36 cellular contexts compared by ENCODE assay signal in genomic region chr10:76572021-76572420, GRCh38.
"Had no signal": no experiment of that assay in that cellular context is flagged by ENCODE, and none has a peak within 500 bp of the region (broad histone marks: within the 10 kb centered on the region; RNA-seq: fewer than 3 reads in every experiment).

No MANE protein-coding gene starts in this region.

- H3K9me3 Mint-ChIP-seq: activated B cell treated with CpG ODN at 0.5 μM for 24 hours; T-helper 2 cell treated with Interferon-gamma antibody and Interleukin-4, amounts not matched to agents 5 μg/mL and 100 μg/mL, for 36 hours had no signal

- H3K27me3 ChIP-seq: adrenal gland, brain microvascular endothelial cell, esophagus squamous epithelium, gastrocnemius medialis, heart left ventricle had no signal

- H3K4me3 ChIP-seq: adrenal gland, coronary artery, esophagus squamous epithelium, gastrocnemius medialis, heart left ventricle had no signal

- H3K36me3 Mint-ChIP-seq: activated naive CD8-positive, alpha-beta T cell had no signal

- H3K27ac Mint-ChIP-seq: activated B cell treated with CpG ODN at 0.5 μM for 24 hours; activated CD8-positive, alpha-beta T cell treated with anti-CD3 and anti-CD28 coated beads for 36 hours; activated naive CD8-positive, alpha-beta T cell; activated T-helper 17 cell treated with anti-CD3 and anti-CD28 coated beads, Interleukin-2, amount 50 U/mL, for 72 hours; effector memory CD8-positive, alpha-beta T cell; T-helper 17 cell; T-helper 2 cell treated with Interferon-gamma antibody and Interleukin-4, amounts not matched to agents 5 μg/mL and 100 μg/mL, for 36 hours had no signal

- H3K4me3 Mint-ChIP-seq: activated B cell treated with CpG ODN at 0.5 μM for 24 hours; activated CD8-positive, alpha-beta T cell treated with anti-CD3 and anti-CD28 coated beads for 36 hours; activated naive CD8-positive, alpha-beta T cell; activated T-cell treated with anti-CD3 and anti-CD28 coated beads, Interleukin-2, amount 50 U/mL, for 4 hours; activated T-helper 17 cell treated with anti-CD3 and anti-CD28 coated beads, Interleukin-2, amount 50 U/mL, for 72 hours; central memory CD8-positive, alpha-beta T cell; effector memory CD8-positive, alpha-beta T cell; T-helper 17 cell; T-helper 2 cell treated with Interferon-gamma antibody and Interleukin-4, amounts not matched to agents 5 μg/mL and 100 μg/mL, for 36 hours had no signal

- H3K27ac ChIP-seq: adrenal gland, brain microvascular endothelial cell, coronary artery, epithelial cell of prostate, esophagus squamous epithelium, foreskin keratinocyte, gastrocnemius medialis, heart left ventricle, WERI-Rb-1 had no signal

- FAIRE-seq: astrocyte, bronchial epithelial cell, endothelial cell of umbilical vein had no signal

- H3K4me1 Mint-ChIP-seq: activated B cell treated with CpG ODN at 0.5 μM for 24 hours; activated T-helper 17 cell treated with anti-CD3 and anti-CD28 coated beads, Interleukin-2, amount 50 U/mL, for 72 hours; central memory CD8-positive, alpha-beta T cell; T-helper 17 cell had no signal

- H3K36me3 ChIP-seq: adrenal gland, brain microvascular endothelial cell, esophagus squamous epithelium, gastrocnemius medialis, heart left ventricle, WERI-Rb-1 had no signal

- H3K4me1 ChIP-seq: adrenal gland, esophagus squamous epithelium, foreskin keratinocyte, gastrocnemius medialis had no signal

- H3K9me3 ChIP-seq: adrenal gland, esophagus squamous epithelium, gastrocnemius medialis had no signal

- ATAC-seq: activated CD4-positive, CD25-positive, alpha-beta regulatory T cell treated with anti-CD3 and anti-CD28 coated beads, Interleukin-2, amount 50 U/mL, for 24 hours; activated CD8-positive, alpha-beta T cell treated with anti-CD3 and anti-CD28 coated beads for 36 hours; activated T-cell treated with anti-CD3 and anti-CD28 coated beads, Interleukin-2, amount 50 U/mL, for 4 hours; activated T-helper 17 cell treated with anti-CD3 and anti-CD28 coated beads, Interleukin-2, amount 50 U/mL, for 72 hours; effector memory CD8-positive, alpha-beta T cell; foreskin keratinocyte; gastrocnemius medialis; heart left ventricle; T-helper 17 cell had no signal

- DNase-seq: activated B cell treated with CpG ODN at 0.5 μM for 24 hours; activated CD4-positive, alpha-beta T cell treated with anti-CD3 and anti-CD28 coated beads for 48 hours; activated CD4-positive, alpha-beta T cell treated with anti-CD3 and anti-CD28 coated beads, Interleukin-2, amount 50 U/mL, for 1 hour; activated CD4-positive, alpha-beta T cell treated with anti-CD3 and anti-CD28 coated beads, Interleukin-2, amount 50 U/mL, for 48 hours; activated CD8-positive, alpha-beta memory T cell treated with anti-CD3 and anti-CD28 coated beads for 24 hours; activated CD8-positive, alpha-beta T cell treated with anti-CD3 and anti-CD28 coated beads for 36 hours; activated effector memory CD4-positive, alpha-beta T cell treated with Interleukin-2 at 50 U/mL for 16 hours; activated gamma-delta T cell treated with Interleukin-2 at 50 U/mL for 16 hours; activated naive CD4-positive, alpha-beta T cell treated with anti-CD3 and anti-CD28 coated beads, Interleukin-2, amount 50 U/mL, for 16 hours; activated naive CD4-positive, alpha-beta T cell treated with Interleukin-2 at 50 U/mL for 16 hours; activated T-cell treated with anti-CD3 and anti-CD28 coated beads, Interleukin-2, amount 50 U/mL, for 4 hours; adrenal gland; anterior cingulate cortex; brain microvascular endothelial cell; dermis blood vessel endothelial cell; effector CD4-positive, alpha-beta T cell; effector memory CD8-positive, alpha-beta T cell; esophagus squamous epithelium; foreskin keratinocyte; gastrocnemius medialis; glutamatergic neuron; heart left ventricle; T-helper 1 cell; T-helper 17 cell; T1000; WERI-Rb-1 had no signal

- H3K27me3 Mint-ChIP-seq: activated B cell treated with CpG ODN at 0.5 μM for 24 hours; activated CD8-positive, alpha-beta T cell treated with anti-CD3 and anti-CD28 coated beads for 36 hours; activated T-helper 17 cell treated with anti-CD3 and anti-CD28 coated beads, Interleukin-2, amount 50 U/mL, for 72 hours; central memory CD8-positive, alpha-beta T cell; effector memory CD8-positive, alpha-beta T cell; T-helper 17 cell had no signal
